15 cellular contexts compared by ENCODE assay signal in genomic region chr6:34904990-34905613, GRCh38. TPM values are rescaled to one million over a fixed set of nuclear protein-coding genes. Genes with fewer than 3 reads are reported as not detected.
DNase-seq lines count a peak whose midpoint lies in the region; ATAC-seq and TF ChIP-seq lines count a peak whose summit lies in the region.
"Had no signal": no experiment of that assay in that cellular context is flagged by ENCODE, and none has a peak within 500 bp of the region (broad histone marks: within the 10 kb centered on the region; RNA-seq: fewer than 3 reads in every experiment).

No MANE protein-coding gene starts in this region.

- H2AFZ ChIP-seq in neural progenitor cell (replicated peaks) (no peak overlapping the region), OCI-LY7 (ENCODE audit: low read length) (no peak overlapping the region)

- intact Hi-C loops in dendritic cell treated with granulocyte-macrophage colony-stimulating factor and Interleukin-4, amounts not matched to agents 40 ng/mL and 50 ng/mL, for 4 days (cut with micrococcal nuclease) = no loop called here
- intact Hi-C loops in mucosa of descending colon (cut with DNase I, micrococcal nuclease) (no loop called here), OCI-LY7 (cut with micrococcal nuclease; ENCODE audit: unreplicated experiment) (no loop called here)

- no peaks in the 10 kb centered on the region for H3K9me3 Mint-ChIP-seq in activated naive CD8-positive, alpha-beta T cell treated with anti-CD3 and anti-CD28 coated beads, Interleukin-2, amount 10 ng/mL, durations not matched to agents 7 days and 5 days
- no peaks in the 10 kb centered on the region for H3K9me3 Mint-ChIP-seq in activated naive CD8-positive, alpha-beta T cell treated with anti-CD3 and anti-CD28 coated beads for 36 hours
- H3K9me3 Mint-ChIP-seq in dendritic cell treated with granulocyte-macrophage colony-stimulating factor and Interleukin-4, amounts not matched to agents 40 ng/mL and 50 ng/mL, for 4 days = no peaks in the 10 kb centered on the region
- H3K9me3 Mint-ChIP-seq in neural progenitor cell = no peaks in the 10 kb centered on the region

- H4K20me1 ChIP-seq in neural progenitor cell (ENCODE audit: low read depth) (peaks cover 29% of the 10 kb centered on the region), OCI-LY7 (ENCODE audit: insufficient read depth, low read length) (no peaks in the 10 kb centered on the region)

- H3K4me1 ChIP-seq in mucosa of descending colon (ENCODE audit: low read depth) (no peaks in the 10 kb centered on the region), neural progenitor cell (no peaks in the 10 kb centered on the region), tibial nerve (peaks cover 0 to 14% (median 0%) of the 10 kb centered on the region in 4 donors), OCI-LY7 (ENCODE audit: insufficient read depth, low read length, poor library complexity, severe bottlenecking) (no peaks in the 10 kb centered on the region)

- peak overlapping the region; percentile 23 for H3K4me3 Mint-ChIP-seq in activated naive CD8-positive, alpha-beta T cell treated with anti-CD3 and anti-CD28 coated beads, Interleukin-2, amount 10 ng/mL, durations not matched to agents 7 days and 5 days
- no peak overlapping the region for H3K4me3 Mint-ChIP-seq in activated naive CD8-positive, alpha-beta T cell treated with anti-CD3 and anti-CD28 coated beads for 36 hours
- H3K4me3 Mint-ChIP-seq in dendritic cell treated with granulocyte-macrophage colony-stimulating factor and Interleukin-4, amounts not matched to agents 40 ng/mL and 50 ng/mL, for 4 days = no peak overlapping the region
- no peak overlapping the region for H3K4me3 Mint-ChIP-seq in neural progenitor cell
- H3K4me3 Mint-ChIP-seq: CD4-positive, CD25-positive, alpha-beta regulatory T cell had no signal

- H3K27me3 ChIP-seq in neural progenitor cell (no peaks in the 10 kb centered on the region), tibial nerve (no peaks in the 10 kb centered on the region)

- TF ChIP-seq CTCF in mucosa of descending colon (IDR thresholded peaks at IDR 0.05) (no peak), neural progenitor cell (IDR thresholded peaks at IDR 0.05) (no peak), tibial nerve (IDR thresholded peaks at IDR 0.05) (no peak), OCI-LY7 (conservative IDR thresholded peaks at IDR 0.05; ENCODE audit: low read length) (no peak)

- TF ChIP-seq POLR2A in tibial nerve (IDR thresholded peaks at IDR 0.05) = no peak

- peaks cover 37% of the 10 kb centered on the region for H3K27me3 Mint-ChIP-seq in activated naive CD8-positive, alpha-beta T cell treated with anti-CD3 and anti-CD28 coated beads, Interleukin-2, amount 10 ng/mL, durations not matched to agents 7 days and 5 days
- peaks cover 5% of the 10 kb centered on the region for H3K27me3 Mint-ChIP-seq in activated naive CD8-positive, alpha-beta T cell treated with anti-CD3 and anti-CD28 coated beads for 36 hours
- H3K27me3 Mint-ChIP-seq in dendritic cell treated with granulocyte-macrophage colony-stimulating factor and Interleukin-4, amounts not matched to agents 40 ng/mL and 50 ng/mL, for 4 days = no peaks in the 10 kb centered on the region
- H3K27me3 Mint-ChIP-seq in neural progenitor cell (ENCODE audit: insufficient read depth, low read depth) = peaks cover 2% of the 10 kb centered on the region
- H3K27me3 Mint-ChIP-seq: CD4-positive, CD25-positive, alpha-beta regulatory T cell had no signal

- peak; percentile 75 for ATAC-seq in activated naive CD8-positive, alpha-beta T cell treated with anti-CD3 and anti-CD28 coated beads, Interleukin-2, amount 10 ng/mL, durations not matched to agents 7 days and 5 days (ENCODE audit: low read depth)
- ATAC-seq in mucosa of descending colon = peak; percentile 64

- peaks cover 21% of the 10 kb centered on the region for H3K4me1 Mint-ChIP-seq in activated naive CD8-positive, alpha-beta T cell treated with anti-CD3 and anti-CD28 coated beads, Interleukin-2, amount 10 ng/mL, durations not matched to agents 7 days and 5 days
- peaks cover 21% of the 10 kb centered on the region for H3K4me1 Mint-ChIP-seq in activated naive CD8-positive, alpha-beta T cell treated with anti-CD3 and anti-CD28 coated beads for 36 hours
- peaks cover 53% of the 10 kb centered on the region for H3K4me1 Mint-ChIP-seq in dendritic cell treated with granulocyte-macrophage colony-stimulating factor and Interleukin-4, amounts not matched to agents 40 ng/mL and 50 ng/mL, for 4 days (ENCODE audit: low read depth)
- H3K4me1 Mint-ChIP-seq in neural progenitor cell = no peaks in the 10 kb centered on the region

- POLR2A ChIA-PET in activated naive CD8-positive, alpha-beta T cell treated with anti-CD3 and anti-CD28 coated beads, Interleukin-2, amount 10 ng/mL, durations not matched to agents 7 days and 5 days (lab: Charles Lee) = interaction anchor here (1.2 kb wide), 1 partner anchor 17 kb away, joined by 3 read pairs; the partner anchor contains the start of gene TAF11
- POLR2A ChIA-PET in OCI-LY7 (lab: Charles Lee) = no interaction called here

- no TSS peak for BruUV-seq in OCI-LY7 (replicated peaks; lab: Mats Ljungman, UMichigan)

- H3K27ac ChIP-seq in neural progenitor cell (no peak overlapping the region), tibial nerve (no peak overlapping the region), OCI-LY7 (ENCODE audit: low read depth, low read length, poor library complexity, severe bottlenecking) (no peak overlapping the region)

- H3K9me2 ChIP-seq in OCI-LY7 (ENCODE audit: insufficient read depth, low read length) = no peaks in the 10 kb centered on the region

- H3K27ac Mint-ChIP-seq in activated naive CD8-positive, alpha-beta T cell treated with anti-CD3 and anti-CD28 coated beads, Interleukin-2, amount 10 ng/mL, durations not matched to agents 7 days and 5 days = peak overlapping the region; percentile 10
- H3K27ac Mint-ChIP-seq in activated naive CD8-positive, alpha-beta T cell treated with anti-CD3 and anti-CD28 coated beads for 36 hours = no peak overlapping the region
- peak overlapping the region; percentile 34 for H3K27ac Mint-ChIP-seq in dendritic cell treated with granulocyte-macrophage colony-stimulating factor and Interleukin-4, amounts not matched to agents 40 ng/mL and 50 ng/mL, for 4 days
- H3K27ac Mint-ChIP-seq in neural progenitor cell = no peak overlapping the region
- H3K27ac Mint-ChIP-seq: CD4-positive, CD25-positive, alpha-beta regulatory T cell had no signal

- H3K36me3 Mint-ChIP-seq in activated naive CD8-positive, alpha-beta T cell treated with anti-CD3 and anti-CD28 coated beads, Interleukin-2, amount 10 ng/mL, durations not matched to agents 7 days and 5 days = peaks cover 11% of the 10 kb centered on the region
- H3K36me3 Mint-ChIP-seq in activated naive CD8-positive, alpha-beta T cell treated with anti-CD3 and anti-CD28 coated beads for 36 hours = peaks cover 5% of the 10 kb centered on the region
- H3K36me3 Mint-ChIP-seq in dendritic cell treated with granulocyte-macrophage colony-stimulating factor and Interleukin-4, amounts not matched to agents 40 ng/mL and 50 ng/mL, for 4 days (ENCODE audit: low read depth) = peaks cover 13% of the 10 kb centered on the region
- peaks cover 3% of the 10 kb centered on the region for H3K36me3 Mint-ChIP-seq in neural progenitor cell

- H3F3A ChIP-seq in neural progenitor cell (ENCODE audit: low read depth) = no peaks in the 10 kb centered on the region

- CTCF ChIA-PET in OCI-LY7 (lab: Charles Lee; ENCODE audit: unreplicated experiment) = interaction anchor here (0.5 kb wide), 1 partner anchor 15 kb away, joined by 3 read pairs; no protein-coding TSS in a partner anchor

- WGBS in tibial nerve, 2 donors = 92 to 99% methylated on average over 5 of the region's 5 CpGs

- no peak overlapping the region for H3K4me3 ChIP-seq in mucosa of descending colon
- no peak overlapping the region for H3K4me3 ChIP-seq in neural progenitor cell
- H3K4me3 ChIP-seq in tibial nerve = no peak overlapping the region
- H3K4me3 ChIP-seq in OCI-LY7 (ENCODE audit: low read depth, low read length, poor library complexity, severe bottlenecking) = no peak overlapping the region

- H3K9me3 ChIP-seq in mucosa of descending colon = no peaks in the 10 kb centered on the region
- no peaks in the 10 kb centered on the region for H3K9me3 ChIP-seq in neural progenitor cell (ENCODE audit: low read depth)
- H3K9me3 ChIP-seq in tibial nerve = no peaks in the 10 kb centered on the region
- H3K9me3 ChIP-seq in OCI-LY7 (ENCODE audit: low read length) = no peaks in the 10 kb centered on the region

- H3K9ac ChIP-seq in neural progenitor cell = no peak overlapping the region

- H3K4me2 ChIP-seq in neural progenitor cell = no peak overlapping the region
- H3K4me2 ChIP-seq in OCI-LY7 (ENCODE audit: low read length) = no peak overlapping the region

- H3K79me2 ChIP-seq in neural progenitor cell (ENCODE audit: low read depth) (peaks cover 65% of the 10 kb centered on the region), OCI-LY7 (ENCODE audit: insufficient read depth, low read depth, low read length) (no peaks in the 10 kb centered on the region)

- no peaks in the 10 kb centered on the region for H3K36me3 ChIP-seq in mucosa of descending colon (ENCODE audit: low read depth)
- H3K36me3 ChIP-seq in neural progenitor cell = no peaks in the 10 kb centered on the region
- H3K36me3 ChIP-seq in tibial nerve = peaks cover 0 to 3% (median 0%) of the 10 kb centered on the region in 3 donors
- no peaks in the 10 kb centered on the region for H3K36me3 ChIP-seq in OCI-LY7 (ENCODE audit: insufficient read depth, low read length)

- DNase-seq in activated naive CD8-positive, alpha-beta T cell treated with anti-CD3 and anti-CD28 coated beads, Interleukin-2, amount 10 ng/mL, durations not matched to agents 7 days and 5 days = no peak
- no peak for DNase-seq in activated naive CD8-positive, alpha-beta T cell treated with anti-CD3 and anti-CD28 coated beads for 36 hours
- DNase-seq in mucosa of descending colon (no peak), NCI-H1092 (lab: John Stamatoyannopoulos, UW) (no peak), neural progenitor cell (ENCODE audit: low spot score) (no peak), tibial nerve (ENCODE audit: low spot score in 2 of 2) (no peak), OCI-LY7 (ENCODE audit: low spot score) (no peak)
- DNase-seq: DMS53, NCI-H1048, NCI-H1694, NCI-H2107, NCI-H226, NCI-H526 had no signal

- TF ChIP-seq EP300 in tibial nerve (IDR thresholded peaks at IDR 0.05) = no peak

RNA-seq across cellular contexts. Expression of gene ANKS1A, which starts 16.0 kb away (rescaled TPM):
- 1 to 10 TPM; 8.1 to 9.3 TPM for total RNA-seq in activated naive CD8-positive, alpha-beta T cell treated with anti-CD3 and anti-CD28 coated beads, Interleukin-2, amount 10 ng/mL, durations not matched to agents 7 days and 5 days
- total RNA-seq in activated naive CD8-positive, alpha-beta T cell treated with anti-CD3 and anti-CD28 coated beads for 36 hours = 1 to 10 TPM; 6.4 to 6.5 TPM
- total RNA-seq in mucosa of descending colon (10 to 100 TPM; 30.0 to 62.4 (median 33.3) TPM), neural progenitor cell (ENCODE audit: low replicate concordance) (17.0 and 25.6 TPM in 2 replicates), tibial nerve (10 to 100 TPM; 39.3 to 55.9 (median 44.0) TPM), OCI-LY7 (2022) (12.3 and 13.8 TPM in 2 replicates)
- 7.8 and 10.9 TPM in 2 replicates for total RNA-seq in OCI-LY7 (2014; rRNA removed; shearing (Covaris generic))

RNA-seq across cellular contexts. Expression of gene TAF11, which starts 17.3 kb away (rescaled TPM):
- 10 to 100 TPM; 30.5 to 31.0 TPM for total RNA-seq in activated naive CD8-positive, alpha-beta T cell treated with anti-CD3 and anti-CD28 coated beads, Interleukin-2, amount 10 ng/mL, durations not matched to agents 7 days and 5 days
- total RNA-seq in activated naive CD8-positive, alpha-beta T cell treated with anti-CD3 and anti-CD28 coated beads for 36 hours = 10 to 100 TPM; 38.5 to 39.3 TPM
- total RNA-seq in mucosa of descending colon = 10 to 100 TPM; 23.2 to 26.8 (median 24.2) TPM
- total RNA-seq in neural progenitor cell (ENCODE audit: low replicate concordance) = 51.8 and 75.0 TPM in 2 replicates
- total RNA-seq in tibial nerve = 10 to 100 TPM; 17.1 to 25.3 (median 20.3) TPM
- total RNA-seq in OCI-LY7 (2014; rRNA removed; shearing (Covaris generic)) = 30.1 and 30.3 TPM in 2 replicates
- total RNA-seq in OCI-LY7 (2022) = 39.2 and 41.5 TPM in 2 replicates

Comparison
In these comparisons a context has a peak if more than half of its experiments do, and no peak if none do; other contexts are left out.
1. H3K27ac Mint-ChIP-seq: peak in activated naive CD8-positive, alpha-beta T cell treated with anti-CD3 and anti-CD28 coated beads, Interleukin-2, amount 10 ng/mL, durations not matched to agents 7 days and 5 days (single experiment) and dendritic cell treated with granulocyte-macrophage colony-stimulating factor and Interleukin-4, amounts not matched to agents 40 ng/mL and 50 ng/mL, for 4 days (single experiment); none in activated naive CD8-positive, alpha-beta T cell treated with anti-CD3 and anti-CD28 coated beads for 36 hours (single experiment) and neural progenitor cell (single experiment).